9 cellular contexts compared by ENCODE assay signal in genomic region chr19:40441719-40442253, GRCh38. TPM values are rescaled to one million over a fixed set of nuclear protein-coding genes. Genes with fewer than 3 reads are reported as not detected.
DNase-seq lines count a peak whose midpoint lies in the region; ATAC-seq and TF ChIP-seq lines count a peak whose summit lies in the region.
"Had no signal": no experiment of that assay in that cellular context is flagged by ENCODE, and none has a peak within 500 bp of the region (broad histone marks: within the 10 kb centered on the region; RNA-seq: fewer than 3 reads in every experiment).

No MANE protein-coding gene starts in this region.

- no peaks in the 10 kb centered on the region for H3K9me3 Mint-ChIP-seq in endothelial cell (ENCODE audit: unreplicated experiment)

- DNase-seq in PC-3 = no peak
- DNase-seq in endothelial cell (ENCODE audit: low spot score) = no peak
- no peak for DNase-seq in retinal pigment epithelial cell (ENCODE audit: low read depth)
- DNase-seq in NCI-H2107 treated with DMSO at 0.1 percent for 48 hours (lab: John Stamatoyannopoulos, UW; ENCODE audit: unreplicated experiment) = no peak
- DNase-seq in NCI-H2081 (lab: John Stamatoyannopoulos, UW) = no peak
- DNase-seq in GM13976 (ENCODE audit: low spot score) = no peak
- DNase-seq: hypothalamus, KG1 had no signal

- peak; percentile 18 for TF ChIP-seq POLR2A in GM18505 (IDR thresholded peaks at IDR 0.05; ENCODE audit: borderline replicate concordance, extremely low read depth, insufficient read depth, insufficient read length)

- peak overlapping the region; percentile 97; the same call in 1 of the 2 replicates for H3K4me2 ChIP-seq in PC-3 (ENCODE audit: low read length)

- in situ Hi-C loops in GM13976 (cut with MboI; ENCODE audit: low sequenced_read_pairs, unreplicated experiment) = no loop called here

- H3K9me2 ChIP-seq in PC-3 (replicated peaks; ENCODE audit: low read length) = no peaks in the 10 kb centered on the region

- H3K9me3 ChIP-seq in PC-3 (ENCODE audit: low read length) = no peaks in the 10 kb centered on the region

- peak overlapping the region; percentile 90 for H3K4me3 Mint-ChIP-seq in endothelial cell (ENCODE audit: unreplicated experiment)

- peaks cover 18% of the 10 kb centered on the region for H3K4me1 Mint-ChIP-seq in endothelial cell (ENCODE audit: unreplicated experiment)

- H3K27me3 Mint-ChIP-seq in endothelial cell (ENCODE audit: unreplicated experiment) = peaks cover 7% of the 10 kb centered on the region

- no peak overlapping the region for H3K9ac ChIP-seq in PC-3 (ENCODE audit: low read length)

- BruUV-seq in PC-3 (replicated peaks; lab: Mats Ljungman, UMichigan) = no TSS peak

- no peak overlapping the region for H2AFZ ChIP-seq in PC-3 (ENCODE audit: low read length)

- H3K4me3 ChIP-seq in PC-3 (ENCODE audit: low read length) = no peak overlapping the region
- H3K4me3 ChIP-seq in retinal pigment epithelial cell (ENCODE audit: low read length) = peak overlapping the region; percentile 99

- no peaks in the 10 kb centered on the region for H3K27me3 ChIP-seq in PC-3 (ENCODE audit: low read length)

- H3F3A ChIP-seq in PC-3 (ENCODE audit: low read length, unreplicated experiment) = no peaks in the 10 kb centered on the region

- intact Hi-C loops in PC-3 (cut with micrococcal nuclease) = loop anchor here (2.0 kb wide), 1 partner anchor 21 kb away; no protein-coding TSS in a partner anchor

- H3K27ac Mint-ChIP-seq in endothelial cell (ENCODE audit: unreplicated experiment) = peak overlapping the region; percentile 82

- H3K79me2 ChIP-seq in PC-3 (ENCODE audit: low read length) = peaks cover 31% of the 10 kb centered on the region

- CTCF ChIA-PET in PC-3 (lab: Charles Lee) = no interaction called here

- no peak for ATAC-seq in GM18505 (IDR thresholded peaks at IDR 0.05; ENCODE audit: unreplicated experiment)
- no peak for ATAC-seq in PC-3

- H4K20me1 ChIP-seq in PC-3 (ENCODE audit: low read length) = peaks cover 9% of the 10 kb centered on the region; the same call in 1 of the 2 replicates

- H3K36me3 Mint-ChIP-seq in endothelial cell (ENCODE audit: low read depth, unreplicated experiment) = peaks cover 21% of the 10 kb centered on the region

- POLR2A ChIA-PET in PC-3 (lab: Charles Lee; ENCODE audit: unreplicated experiment) = no interaction called here

- H3K27ac ChIP-seq in PC-3 (ENCODE audit: low read length) = no peak overlapping the region

- no peak for TF ChIP-seq CTCF in PC-3 (conservative IDR thresholded peaks at IDR 0.05; ENCODE audit: low read depth, low read length)
- no peak for TF ChIP-seq CTCF in endothelial cell (IDR thresholded peaks at IDR 0.05; ENCODE audit: unreplicated experiment)
- no peak for TF ChIP-seq CTCF in retinal pigment epithelial cell (conservative IDR thresholded peaks at IDR 0.05; ENCODE audit: low read depth, low read length)
- no peak for TF ChIP-seq CTCF in GM13976 (IDR thresholded peaks at IDR 0.05; ENCODE audit: borderline replicate concordance, control extremely low read depth, extremely low read depth, insufficient read depth, missing control alignments)

- peaks cover 12% of the 10 kb centered on the region; the same call in 1 of the 2 replicates for H3K4me1 ChIP-seq in PC-3 (ENCODE audit: insufficient read depth, low read length)

- H3K36me3 ChIP-seq in PC-3 (ENCODE audit: low read depth, low read length) = peaks cover 12% of the 10 kb centered on the region; the same call in 1 of the 2 replicates

RNA-seq across cellular contexts. Expression of gene SERTAD3, which starts 2.3 kb away (rescaled TPM):
- 7.9 and 12.9 TPM in 2 replicates for total RNA-seq in PC-3 (2014; rRNA removed)
- total RNA-seq in endothelial cell (ENCODE audit: unreplicated experiment) = 42.9 TPM

RNA-seq across cellular contexts. Expression of gene SERTAD1, which starts 16.0 kb away (rescaled TPM):
- total RNA-seq in PC-3 (2014; rRNA removed) (16.1 and 16.8 TPM in 2 replicates), endothelial cell (ENCODE audit: unreplicated experiment) (11.8 TPM)

RNA-seq across cellular contexts. Expression of gene BLVRB, which starts 23.8 kb away (rescaled TPM):
- total RNA-seq in PC-3 (2014; rRNA removed) (196 and 246 TPM in 2 replicates), endothelial cell (ENCODE audit: unreplicated experiment) (17.5 TPM)

RNA-seq across cellular contexts. Expression of gene SPTBN4, which starts 25.0 kb away (rescaled TPM):
- total RNA-seq in PC-3 (2014; rRNA removed) = 0.81 and 1.9 TPM in 2 replicates
- total RNA-seq in endothelial cell (ENCODE audit: unreplicated experiment) = 0.49 TPM

RNA-seq across cellular contexts. Expression of gene PRX, which starts 28.6 kb away (rescaled TPM):
- 2.2 and 2.7 TPM in 2 replicates for total RNA-seq in PC-3 (2014; rRNA removed)
- 6.7 TPM for total RNA-seq in endothelial cell (ENCODE audit: unreplicated experiment)

Comparison
In these comparisons a context has a peak if more than half of its experiments do, and no peak if none do; other contexts are left out.
1. RNA of gene BLVRB, which starts 23.8 kb away (total RNA-seq): 196 to 246 TPM in PC-3; 17.5 TPM in endothelial cell (single experiment); every median in the first group is over 10 times any median in the second.